ENCODE assay signal across 1 cellular context in the genomic region with DNA sequence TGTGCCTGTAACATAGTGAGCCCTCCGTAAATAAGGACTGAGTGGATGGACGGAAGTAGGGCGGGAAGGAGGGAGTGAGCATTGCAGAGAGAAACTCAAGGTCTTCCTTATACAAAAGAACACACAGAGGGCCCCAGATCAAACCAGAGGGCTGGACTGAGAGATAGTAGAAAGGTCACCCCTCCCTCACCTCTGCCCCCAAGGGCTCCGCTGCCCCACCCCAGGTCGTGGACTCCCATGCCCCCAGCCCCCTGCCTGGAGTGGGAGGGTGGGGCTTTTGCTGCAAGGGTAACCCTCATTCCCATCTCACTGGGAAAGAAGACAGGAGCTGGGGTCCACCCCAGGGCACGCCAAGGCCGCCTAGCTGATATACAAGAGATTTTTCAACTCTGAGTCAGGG.
TF ChIP-seq lines count a peak whose summit lies in the region.

No MANE protein-coding gene starts in this region.

TF ChIP-seq in HepG2, 621 proteins besides CTCF, POLR2A, EP300 and RAD21 (continued from another document):
- TF ChIP-seq ZXDC (CRISPR knock-in tag; IDR thresholded peaks at IDR 0.05) (no peak), ETV5 (CRISPR knock-in tag; IDR thresholded peaks at IDR 0.05; ENCODE audit: borderline replicate concordance) (peak; percentile 37; the same call in 1 of the 2 replicates), NR3C1 (CRISPR knock-in tag; IDR thresholded peaks at IDR 0.05) (no peak), PLSCR1 (CRISPR knock-in tag; IDR thresholded peaks at IDR 0.05; ENCODE audit: borderline replicate concordance) (no peak), PRDM4 (CRISPR knock-in tag; IDR thresholded peaks at IDR 0.05; ENCODE audit: borderline replicate concordance) (no peak), ZNF792 (CRISPR knock-in tag; IDR thresholded peaks at IDR 0.05) (no peak), NR2F6 (IDR thresholded peaks at IDR 0.05) (peak; percentile 75; the same call in 1 of the 2 replicates), NR2F6 (CRISPR knock-in tag; IDR thresholded peaks at IDR 0.05) (peak; percentile 55), SMAD9 (CRISPR knock-in tag; IDR thresholded peaks at IDR 0.05) (no peak), ZNF878 (CRISPR knock-in tag; IDR thresholded peaks at IDR 0.05) (no peak), ZNF816 (CRISPR knock-in tag; IDR thresholded peaks at IDR 0.05; ENCODE audit: borderline replicate concordance) (no peak), SP5 (CRISPR knock-in tag; IDR thresholded peaks at IDR 0.05; ENCODE audit: borderline replicate concordance, low read depth) (peak; percentile 38; the same call in 1 of the 2 replicates), TBP (CRISPR knock-in tag; IDR thresholded peaks at IDR 0.05) (no peak), SIX1 (CRISPR knock-in tag; IDR thresholded peaks at IDR 0.05; ENCODE audit: borderline replicate concordance) (no peak), ATF7 (IDR thresholded peaks at IDR 0.05) (no peak), ATF7 (CRISPR knock-in tag; IDR thresholded peaks at IDR 0.05) (no peak), ELF4 (CRISPR knock-in tag; IDR thresholded peaks at IDR 0.05; ENCODE audit: borderline replicate concordance) (no peak), PATZ1 (CRISPR knock-in tag; IDR thresholded peaks at IDR 0.05) (peak; percentile 72; the same call in 1 of the 2 replicates), ZNF597 (CRISPR knock-in tag; IDR thresholded peaks at IDR 0.05) (no peak), ZNF660 (CRISPR knock-in tag; IDR thresholded peaks at IDR 0.05; ENCODE audit: borderline replicate concordance, low read depth) (no peak), ZBTB3 (CRISPR knock-in tag; IDR thresholded peaks at IDR 0.05; ENCODE audit: borderline replicate concordance, low read depth) (no peak), STAT5B (CRISPR knock-in tag; IDR thresholded peaks at IDR 0.05) (no peak), ARHGAP35 (CRISPR knock-in tag; IDR thresholded peaks at IDR 0.05; ENCODE audit: borderline replicate concordance) (no peak), HNF4G (IDR thresholded peaks at IDR 0.05; ENCODE audit: borderline replicate concordance, low read depth, low read length) (0 out of 2 replicates have a peak, but pooled peaks have one; percentile 11), HNF4G (CRISPR knock-in tag; IDR thresholded peaks at IDR 0.05; ENCODE audit: borderline replicate concordance, low read depth) (no peak), CCDC6 (CRISPR knock-in tag; IDR thresholded peaks at IDR 0.05) (no peak), HNF4A (CRISPR knock-in tag; IDR thresholded peaks at IDR 0.05) (peak; percentile 19; the same call in 1 of the 2 replicates), FOXA1 (IDR thresholded peaks at IDR 0.05) (no peak), FOXA1 (CRISPR knock-in tag; IDR thresholded peaks at IDR 0.05) (peak; percentile 45; the same call in 1 of the 2 replicates), SALL2 (CRISPR knock-in tag; IDR thresholded peaks at IDR 0.05) (no peak), KDM4B (CRISPR knock-in tag; IDR thresholded peaks at IDR 0.05) (no peak), NFKBIZ (CRISPR knock-in tag; IDR thresholded peaks at IDR 0.05) (no peak), NR2F2 (IDR thresholded peaks at IDR 0.05; ENCODE audit: borderline replicate concordance, low read depth) (peak; percentile 81; the same call in 1 of the 2 replicates), ESRRA (CRISPR knock-in tag; IDR thresholded peaks at IDR 0.05; ENCODE audit: low read depth) (no peak), STAG1 (CRISPR knock-in tag; IDR thresholded peaks at IDR 0.05) (no peak), ZNF180 (CRISPR knock-in tag; IDR thresholded peaks at IDR 0.05; ENCODE audit: borderline replicate concordance, low read depth) (no peak), RXRA (CRISPR knock-in tag; IDR thresholded peaks at IDR 0.05) (peak; percentile 39; the same call in 1 of the 2 replicates), BCL6 (CRISPR knock-in tag; IDR thresholded peaks at IDR 0.05) (no peak), PAXIP1 (CRISPR knock-in tag; conservative IDR thresholded peaks at IDR 0.05) (peak; percentile 32; the same call in 1 of the 2 replicates), PBX2 (CRISPR knock-in tag; IDR thresholded peaks at IDR 0.05) (no peak), ZNF552 (CRISPR knock-in tag; IDR thresholded peaks at IDR 0.05; ENCODE audit: borderline replicate concordance) (no peak), NR2F1 (CRISPR knock-in tag; IDR thresholded peaks at IDR 0.05) (peak in 1 of 2 experiments; percentile 59; a peak in 1 of 4 replicates)
- TF ChIP-seq, protein P1, sequence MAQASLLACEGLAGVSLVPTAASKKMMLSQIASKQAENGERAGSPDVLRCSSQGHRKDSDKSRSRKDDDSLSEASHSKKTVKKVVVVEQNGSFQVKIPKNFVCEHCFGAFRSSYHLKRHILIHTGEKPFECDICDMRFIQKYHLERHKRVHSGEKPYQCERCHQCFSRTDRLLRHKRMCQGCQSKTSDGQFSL (CRISPR knock-in tag; IDR thresholded peaks at IDR 0.05): no peak
- TF ChIP-seq, protein P2, sequence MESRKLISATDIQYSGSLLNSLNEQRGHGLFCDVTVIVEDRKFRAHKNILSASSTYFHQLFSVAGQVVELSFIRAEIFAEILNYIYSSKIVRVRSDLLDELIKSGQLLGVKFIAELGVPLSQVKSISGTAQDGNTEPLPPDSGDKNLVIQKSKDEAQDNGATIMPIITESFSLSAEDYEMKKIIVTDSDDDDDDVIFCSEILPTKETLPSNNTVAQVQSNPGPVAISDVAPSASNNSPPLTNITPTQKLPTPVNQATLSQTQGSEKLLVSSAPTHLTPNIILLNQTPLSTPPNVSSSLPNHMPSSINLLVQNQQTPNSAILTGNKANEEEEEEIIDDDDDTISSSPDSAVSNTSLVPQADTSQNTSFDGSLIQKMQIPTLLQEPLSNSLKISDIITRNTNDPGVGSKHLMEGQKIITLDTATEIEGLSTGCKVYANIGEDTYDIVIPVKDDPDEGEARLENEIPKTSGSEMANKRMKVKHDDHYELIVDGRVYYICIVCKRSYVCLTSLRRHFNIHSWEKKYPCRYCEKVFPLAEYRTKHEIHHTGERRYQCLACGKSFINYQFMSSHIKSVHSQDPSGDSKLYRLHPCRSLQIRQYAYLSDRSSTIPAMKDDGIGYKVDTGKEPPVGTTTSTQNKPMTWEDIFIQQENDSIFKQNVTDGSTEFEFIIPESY (CRISPR knock-in tag; IDR thresholded peaks at IDR 0.05): no peak
- TF ChIP-seq, protein P3, sequence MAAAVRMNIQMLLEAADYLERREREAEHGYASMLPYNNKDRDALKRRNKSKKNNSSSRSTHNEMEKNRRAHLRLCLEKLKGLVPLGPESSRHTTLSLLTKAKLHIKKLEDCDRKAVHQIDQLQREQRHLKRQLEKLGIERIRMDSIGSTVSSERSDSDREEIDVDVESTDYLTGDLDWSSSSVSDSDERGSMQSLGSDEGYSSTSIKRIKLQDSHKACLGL (CRISPR knock-in tag; IDR thresholded peaks at IDR 0.05): no peak
